ENCODE assay signal across 11 cellular contexts in the genomic region with DNA sequence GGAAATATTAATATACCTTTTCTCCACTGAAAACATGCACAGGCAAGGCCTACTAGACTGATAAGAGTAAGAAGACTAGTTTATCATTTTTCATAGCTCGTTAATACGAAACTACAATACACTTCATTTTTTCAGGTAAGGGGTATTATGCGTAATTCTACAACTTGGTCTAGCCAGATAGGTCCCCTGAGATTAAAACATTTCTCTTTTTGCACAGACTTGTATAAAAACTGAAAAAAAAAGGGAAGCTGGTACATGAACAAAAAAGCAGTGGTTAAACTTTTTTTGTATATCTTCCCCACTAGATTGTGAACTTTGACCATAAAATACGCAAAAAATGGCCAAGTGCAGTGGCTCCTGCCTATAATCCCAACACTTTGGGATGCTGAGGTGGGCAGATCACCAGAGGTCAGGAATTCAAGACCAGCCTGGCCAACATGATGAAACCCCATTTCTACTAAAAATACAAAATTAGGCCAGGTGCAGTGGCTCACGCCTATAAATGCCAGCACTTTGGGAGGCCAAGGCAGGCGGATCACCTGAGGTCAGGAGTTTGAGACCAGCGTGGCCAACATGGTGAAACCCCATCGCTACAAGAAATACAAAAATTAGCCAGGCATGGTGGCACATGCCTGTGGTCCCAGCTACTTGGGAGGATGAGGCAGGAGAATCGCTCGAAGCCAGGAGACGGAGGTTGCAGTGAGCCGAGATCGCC. TPM values are rescaled to one million over a fixed set of nuclear protein-coding genes. Genes with fewer than 3 reads are reported as not detected.
"Had no signal": no experiment of that assay in that cellular context is flagged by ENCODE, and none has a peak within 500 bp of the region (broad histone marks: within the 10 kb centered on the region; RNA-seq: fewer than 3 reads in every experiment).

No MANE protein-coding gene starts in this region.

RNA-seq across cellular contexts. Expression of gene WNT8A, which starts 55.4 kb away (rescaled TPM):
- total RNA-seq: activated CD8-positive, alpha-beta T cell treated with anti-CD3 and anti-CD28 coated beads, Interleukin-2, amount 10 ng/mL, durations not matched to agents 7 days and 5 days; activated naive CD8-positive, alpha-beta T cell treated with anti-CD3 and anti-CD28 coated beads for 36 hours; activated T-cell treated with anti-CD3 and anti-CD28 coated beads, Interleukin-2, amount 50 U/mL, for 72 hours; endothelial cell of umbilical vein; esophagus squamous epithelium; fibroblast of villous mesenchyme; left lobe of liver; lung microvascular endothelial cell; renal cortical epithelial cell; thyroid gland had no signal
- polyA plus RNA-seq: endothelial cell of umbilical vein, keratinocyte had no signal
